13 cellular contexts compared by ENCODE assay signal in the genomic region with DNA sequence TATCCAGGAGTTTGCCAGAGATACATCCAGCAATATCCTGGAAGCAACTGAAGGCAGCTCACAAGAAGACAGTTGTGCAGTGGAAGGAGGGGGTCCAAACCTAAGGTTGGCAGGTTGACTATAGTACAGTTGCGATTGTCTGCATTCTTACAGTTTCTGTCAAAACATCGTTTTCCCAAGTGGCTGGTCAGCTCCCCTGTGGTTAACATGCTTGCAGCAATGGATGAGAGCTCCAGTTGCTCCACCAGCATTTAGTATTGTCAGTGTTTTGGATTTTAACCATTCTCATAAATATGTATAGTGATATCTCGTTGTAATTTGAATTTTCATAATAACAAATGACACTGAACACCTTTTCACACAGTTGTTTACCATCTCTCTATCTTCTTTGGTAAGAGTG. TPM values are rescaled to one million over a fixed set of nuclear protein-coding genes. Genes with fewer than 3 reads are reported as not detected.
DNase-seq lines count a peak whose midpoint lies in the region; ATAC-seq and TF ChIP-seq lines count a peak whose summit lies in the region.
"Had no signal": no experiment of that assay in that cellular context is flagged by ENCODE, and none has a peak within 500 bp of the region (broad histone marks: within the 10 kb centered on the region; RNA-seq: fewer than 3 reads in every experiment).

No MANE protein-coding gene starts in this region.

- H3K4me1 ChIP-seq in GM23248 (ENCODE audit: insufficient read depth) = peaks cover 25% of the 10 kb centered on the region

- H3F3A ChIP-seq in GM23248 (ENCODE audit: insufficient read depth) = no peaks in the 10 kb centered on the region

- peak overlapping the region; percentile 99 for H3K27ac Mint-ChIP-seq in T-helper 2 cell treated with Interferon-gamma antibody and Interleukin-4, amounts not matched to agents 5 μg/mL and 100 μg/mL, for 36 hours
- H3K27ac Mint-ChIP-seq in stimulated activated memory B cell treated with anti-CD40 and anti-IgM and Interleukin-4, amounts not matched to agents 10 μg/mL and 1 μg/mL and 100 μg/mL, for 72 hours = peak overlapping the region; percentile 74

- DNase-seq in T-helper 2 cell treated with Interferon-gamma antibody and Interleukin-4, amounts not matched to agents 5 μg/mL and 100 μg/mL, for 36 hours (ENCODE audit: low spot score) = no peak
- DNase-seq in T-helper 2 cell = no peak
- DNase-seq in NB4 (ENCODE audit: low read depth) = peak; percentile 61
- DNase-seq in choroid plexus epithelial cell (ENCODE audit: low read depth) = peak; percentile 35
- no peak for DNase-seq in Kasumi-1 (lab: John Stamatoyannopoulos, UW)
- DNase-seq in GM23248 = no peak
- DNase-seq in KG1 (lab: John Stamatoyannopoulos, UW) = no peak
- DNase-seq: 8988T, dermis blood vessel endothelial cell, NCI-H1930 had no signal

- no peak overlapping the region for H3K4me2 ChIP-seq in GM23248 (ENCODE audit: unreplicated experiment)

- no peak overlapping the region for H2AFZ ChIP-seq in GM23248

- no peak overlapping the region for H3K4me3 ChIP-seq in NB4 (ENCODE audit: low read depth, low read length)
- H3K4me3 ChIP-seq in choroid plexus epithelial cell (ENCODE audit: low read depth, low read length) = no peak overlapping the region
- H3K4me3 ChIP-seq in GM23248 = no peak overlapping the region
- H3K4me3 ChIP-seq: thoracic aorta had no signal

- TF ChIP-seq POLR2A in NB4 (IDR thresholded peaks at IDR 0.05; ENCODE audit: extremely low read depth, insufficient read length) = no peak

- peaks cover 52% of the 10 kb centered on the region for H3K36me3 Mint-ChIP-seq in T-helper 2 cell treated with Interferon-gamma antibody and Interleukin-4, amounts not matched to agents 5 μg/mL and 100 μg/mL, for 36 hours (ENCODE audit: low read depth)
- H3K36me3 Mint-ChIP-seq in stimulated activated memory B cell treated with anti-CD40 and anti-IgM and Interleukin-4, amounts not matched to agents 10 μg/mL and 1 μg/mL and 100 μg/mL, for 72 hours = peaks cover 37% of the 10 kb centered on the region

- H3K36me3 ChIP-seq in GM23248 (ENCODE audit: low read depth) = no peaks in the 10 kb centered on the region

- H3K9me2 ChIP-seq in GM23248 (ENCODE audit: insufficient read depth) = no peaks in the 10 kb centered on the region

- no peak overlapping the region for H3K27ac ChIP-seq in GM23248
- H3K27ac ChIP-seq: thoracic aorta had no signal

- no peaks in the 10 kb centered on the region for H4K20me1 ChIP-seq in GM23248 (ENCODE audit: insufficient read depth)

- peaks cover 100% of the 10 kb centered on the region for H3K79me2 ChIP-seq in GM23248 (ENCODE audit: insufficient read depth)

- no peak overlapping the region for H3K9ac ChIP-seq in GM23248

- no peaks in the 10 kb centered on the region for H3K27me3 Mint-ChIP-seq in T-helper 2 cell treated with Interferon-gamma antibody and Interleukin-4, amounts not matched to agents 5 μg/mL and 100 μg/mL, for 36 hours (ENCODE audit: low read depth)
- no peaks in the 10 kb centered on the region for H3K27me3 Mint-ChIP-seq in stimulated activated memory B cell treated with anti-CD40 and anti-IgM and Interleukin-4, amounts not matched to agents 10 μg/mL and 1 μg/mL and 100 μg/mL, for 72 hours

- in situ Hi-C loops in GM23248 (cut with MboI) = no loop called here

- H3K4me1 Mint-ChIP-seq in T-helper 2 cell treated with Interferon-gamma antibody and Interleukin-4, amounts not matched to agents 5 μg/mL and 100 μg/mL, for 36 hours (ENCODE audit: low read depth) = peaks cover 80% of the 10 kb centered on the region
- peaks cover 99% of the 10 kb centered on the region for H3K4me1 Mint-ChIP-seq in stimulated activated memory B cell treated with anti-CD40 and anti-IgM and Interleukin-4, amounts not matched to agents 10 μg/mL and 1 μg/mL and 100 μg/mL, for 72 hours

- no peak for TF ChIP-seq CTCF in NB4 (IDR thresholded peaks at IDR 0.05; ENCODE audit: low read depth, low read length)
- no peak for TF ChIP-seq CTCF in choroid plexus epithelial cell (conservative IDR thresholded peaks at IDR 0.05; ENCODE audit: low read depth, low read length)

- no peaks in the 10 kb centered on the region for H3K9me3 ChIP-seq in GM23248 (ENCODE audit: low read depth)
- H3K9me3 ChIP-seq: thoracic aorta had no signal

- H3K9me3 Mint-ChIP-seq in T-helper 2 cell treated with Interferon-gamma antibody and Interleukin-4, amounts not matched to agents 5 μg/mL and 100 μg/mL, for 36 hours = no peaks in the 10 kb centered on the region
- no peaks in the 10 kb centered on the region for H3K9me3 Mint-ChIP-seq in stimulated activated memory B cell treated with anti-CD40 and anti-IgM and Interleukin-4, amounts not matched to agents 10 μg/mL and 1 μg/mL and 100 μg/mL, for 72 hours

- H3K4me3 Mint-ChIP-seq in T-helper 2 cell treated with Interferon-gamma antibody and Interleukin-4, amounts not matched to agents 5 μg/mL and 100 μg/mL, for 36 hours = peak overlapping the region; percentile 89
- peak overlapping the region; percentile 0 for H3K4me3 Mint-ChIP-seq in stimulated activated memory B cell treated with anti-CD40 and anti-IgM and Interleukin-4, amounts not matched to agents 10 μg/mL and 1 μg/mL and 100 μg/mL, for 72 hours

- WGBS in GM23248 (ENCODE audit: low coverage in 1 of 2, low lambda C conversion rate in 2 of 2, missing lambda C conversion rate in 2 of 2), 2 experiments = 71 to 74% methylated on average over 3 of the region's 3 CpGs

- no peak for ATAC-seq in stimulated activated memory B cell treated with anti-CD40 and anti-IgM and Interleukin-4, amounts not matched to agents 10 μg/mL and 1 μg/mL and 100 μg/mL, for 72 hours
- ATAC-seq: activated CD4-positive, CD25-positive, alpha-beta regulatory T cell treated with anti-CD3 and anti-CD28 coated beads, Interleukin-2, amount 50 U/mL, for 24 hours had no signal

- H3K27me3 ChIP-seq in GM23248 (replicated peaks; ENCODE audit: insufficient read depth) = no peaks in the 10 kb centered on the region

RNA-seq across cellular contexts. Expression of gene KLF13, which starts 31.5 kb away (rescaled TPM):
- total RNA-seq in GM23248 (2014; rRNA removed; shearing (Covaris generic)) = 27.8 and 38.9 TPM in 2 replicates
- polyA plus RNA-seq in GM23248 (2016; fragmentation: Nextera tagmentation; extraction: Ambion mirVana) = 8.0 and 9.1 TPM in 2 replicates

Comparison
In these comparisons a context has a peak if more than half of its experiments do, and no peak if none do; other contexts are left out.
1. DNase-seq: peak in NB4 (single experiment) and choroid plexus epithelial cell (single experiment); none in T-helper 2 cell treated with Interferon-gamma antibody and Interleukin-4, amounts not matched to agents 5 μg/mL and 100 μg/mL, for 36 hours (single experiment), T-helper 2 cell (0 of 5), Kasumi-1 (0 of 2), GM23248 (single experiment) and KG1 (single experiment).